In the genomic region with DNA sequence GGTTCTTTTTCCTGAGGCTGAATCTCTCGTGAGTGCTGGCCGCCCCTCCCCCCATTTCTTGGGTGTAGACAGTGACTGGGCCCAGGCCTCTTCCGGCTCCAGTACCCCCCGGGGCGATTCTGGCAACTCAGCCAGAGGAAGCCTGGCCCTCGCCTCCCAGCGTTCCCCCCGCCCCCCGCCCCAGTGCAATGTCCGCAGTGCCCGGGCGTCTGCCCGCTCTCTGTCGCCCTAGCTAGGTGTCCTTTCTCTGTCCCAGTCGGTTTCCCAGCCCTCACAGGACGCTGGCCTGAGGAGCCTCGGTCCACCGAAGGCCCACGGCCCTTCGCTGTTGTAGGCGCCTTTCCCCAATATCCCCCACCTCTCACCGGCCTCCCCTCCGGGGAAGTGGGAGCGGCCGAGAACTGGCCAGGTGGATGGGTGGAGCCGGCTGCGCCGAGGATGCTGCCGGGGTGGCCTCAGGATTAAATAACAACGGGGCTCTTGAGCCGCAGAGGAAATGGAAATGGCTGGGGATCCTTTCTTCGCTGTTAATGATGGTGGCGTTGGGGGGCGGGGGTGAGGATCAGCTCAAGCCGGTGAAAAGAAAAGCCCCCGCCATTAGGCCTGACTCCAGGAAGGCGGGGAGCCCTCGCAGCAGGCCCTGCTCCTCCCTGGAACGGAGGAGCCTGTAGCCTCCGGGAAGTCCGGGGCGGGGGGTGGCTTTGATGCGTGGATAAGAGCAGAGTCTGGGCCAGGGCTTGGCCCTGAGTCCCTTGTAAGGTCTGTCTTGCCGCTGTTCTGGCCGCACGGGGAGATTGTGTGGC, we compare ENCODE assay signal across 9 cellular contexts. TPM values are rescaled to one million over a fixed set of nuclear protein-coding genes. Genes with fewer than 3 reads are reported as not detected.
DNase-seq lines count a peak whose midpoint lies in the region; ATAC-seq and TF ChIP-seq lines count a peak whose summit lies in the region.
"Had no signal": no experiment of that assay in that cellular context is flagged by ENCODE, and none has a peak within 500 bp of the region (broad histone marks: within the 10 kb centered on the region; RNA-seq: fewer than 3 reads in every experiment).

No MANE protein-coding gene starts in this region.

- H3K27ac ChIP-seq in adrenal gland: peak overlapping the region in 4 of 5 donors; percentile 54 to 96 (median 84)

- no peak for TF ChIP-seq POLR2A in adrenal gland (IDR thresholded peaks at IDR 0.05)

- H3K4me1 ChIP-seq in adrenal gland (replicated peaks in 1 of 2): peaks cover 12 to 43% of the 10 kb centered on the region in 2 donors

- no peaks in the 10 kb centered on the region for H3K27me3 ChIP-seq in adrenal gland

- H3K4me3 ChIP-seq in adrenal gland (peak overlapping the region in 1 of 4 donors; percentile 70), retinal pigment epithelial cell (ENCODE audit: low read length) (peak overlapping the region; percentile 93)

- intact Hi-C loops in adrenal gland (cut with DNase I): loop anchor here (10.0 kb wide), 1 partner anchor 219 kb away; no protein-coding TSS in a partner anchor

- H3K9me3 ChIP-seq in adrenal gland (replicated peaks in 1 of 3): no peaks in the 10 kb centered on the region

- H3K36me3 ChIP-seq in adrenal gland (replicated peaks in 1 of 2): no peaks in the 10 kb centered on the region

- WGBS in adrenal gland, 4 donors: 16 to 23% (median 20%) methylated on average over 19 to 46 of the region's 46 CpGs

- TF ChIP-seq CTCF in adrenal gland (IDR thresholded peaks at IDR 0.05): no peak
- no peak for TF ChIP-seq CTCF in retinal pigment epithelial cell (conservative IDR thresholded peaks at IDR 0.05; ENCODE audit: low read depth, low read length)

- DNase-seq in NCI-H2107 treated with DMSO at 0.1 percent for 48 hours (lab: John Stamatoyannopoulos, UW; ENCODE audit: unreplicated experiment) (peak; percentile 2), NCI-H2107 (lab: John Stamatoyannopoulos, UW) (no peak), NCI-H345 treated with DMSO at 0.1 percent for 48 hours (lab: John Stamatoyannopoulos, UW; ENCODE audit: unreplicated experiment) (peak; percentile 4), adrenal gland (peak; percentile 61 to 79 (median 65)), hepatic stellate cell (ENCODE audit: low spot score) (peak; percentile 74), retinal pigment epithelial cell (ENCODE audit: low read depth) (no peak)
- DNase-seq: DND-41 had no signal

- ATAC-seq in HG02938 (IDR thresholded peaks at IDR 0.05; ENCODE audit: unreplicated experiment) (no peak), GM19023 (IDR thresholded peaks at IDR 0.05; ENCODE audit: unreplicated experiment) (no peak)

RNA-seq across cellular contexts. Expression of a gene that starts 1.1 kb away (rescaled TPM):
- 10 to 100 TPM; 23.8 to 66.1 (median 37.8) TPM for total RNA-seq in adrenal gland
- 10 to 100 TPM; 17.8 to 23.8 (median 18.4) TPM for polyA plus RNA-seq in adrenal gland

Comparison
In these comparisons a context has a peak if more than half of its experiments do, and no peak if none do; other contexts are left out.
1. DNase-seq: peak in NCI-H2107 treated with DMSO at 0.1 percent for 48 hours (single experiment), NCI-H345 treated with DMSO at 0.1 percent for 48 hours (single experiment), adrenal gland (7 of 7) and hepatic stellate cell (single experiment); none in NCI-H2107 (single experiment) and retinal pigment epithelial cell (single experiment).